In genomic region chr16:62067981-62068380, GRCh38 we compare ENCODE assay signal across 9 cellular contexts. TPM values are rescaled to one million over a fixed set of nuclear protein-coding genes. Genes with fewer than 3 reads are reported as not detected.
"Had no signal": no experiment of that assay in that cellular context is flagged by ENCODE, and none has a peak within 500 bp of the region (broad histone marks: within the 10 kb centered on the region; RNA-seq: fewer than 3 reads in every experiment).

No MANE protein-coding gene starts in this region.

- FAIRE-seq: G401.6, GM12878, GM12891, GM12892, GM18507, GM19239 had no signal

- DNase-seq: GDM1, GF-D8 had no signal

- H3K4me3 ChIP-seq: GM12878 had no signal

RNA-seq across cellular contexts. Expression of gene CDH8, which starts 31.7 kb away (rescaled TPM):
- total RNA-seq: G401 had no signal
